12 cellular contexts compared by ENCODE assay signal in genomic region chr4:32789026-32789608, GRCh38.
DNase-seq lines count a peak whose midpoint lies in the region; ATAC-seq lines count a peak whose summit lies in the region.
"Had no signal": no experiment of that assay in that cellular context is flagged by ENCODE, and none has a peak within 500 bp of the region (broad histone marks: within the 10 kb centered on the region; RNA-seq: fewer than 3 reads in every experiment).

No MANE protein-coding gene starts in this region.

- no peak for ATAC-seq in GM21619 (IDR thresholded peaks at IDR 0.05; ENCODE audit: unreplicated experiment)
- ATAC-seq in HG03135 (IDR thresholded peaks at IDR 0.05; ENCODE audit: unreplicated experiment): no peak
- ATAC-seq in GM21825 (IDR thresholded peaks at IDR 0.05; ENCODE audit: unreplicated experiment): no peak

- peak; percentile 47 for DNase-seq in ELR (ENCODE audit: low read depth)
- peak; percentile 34 for DNase-seq in RPMI7951 (ENCODE audit: low read depth)
- peak; percentile 72 for DNase-seq in epidermal melanocyte (ENCODE audit: insufficient read length, low spot score)
- peak; percentile 72 for DNase-seq in kidney tubule cell (ENCODE audit: low spot score)
- DNase-seq in activated CD4-positive, alpha-beta T cell treated with anti-CD3 and anti-CD28 coated beads for 48 hours: no peak
- DNase-seq: activated CD8-positive, alpha-beta memory T cell treated with anti-CD3 and anti-CD28 coated beads, Interleukin-2, amount 50 U/mL, for 48 hours; HCEC 1CT; NCI-H2171; tibial artery had no signal
